Comparison of ENCODE assay signal across 12 cellular contexts in genomic region chr5:159021360-159022177, GRCh38.
DNase-seq lines count a peak whose midpoint lies in the region; ATAC-seq and TF ChIP-seq lines count a peak whose summit lies in the region.
"Had no signal": no experiment of that assay in that cellular context is flagged by ENCODE, and none has a peak within 500 bp of the region (broad histone marks: within the 10 kb centered on the region; RNA-seq: fewer than 3 reads in every experiment).

No MANE protein-coding gene starts in this region.

- H3K27ac Mint-ChIP-seq in nephron (peak overlapping the region; percentile 79 to 88 (median 79)), T-cell (no peak overlapping the region)
- H3K27ac Mint-ChIP-seq: CD4-positive, alpha-beta memory T cell; progenitor cell of endocrine pancreas had no signal

- H3K9me3 ChIP-seq in A673 (ENCODE audit: low read depth, low read length, poor library complexity, severe bottlenecking) (no peaks in the 10 kb centered on the region), colonic mucosa (no peaks in the 10 kb centered on the region), testis (no peaks in the 10 kb centered on the region)

- CTCF ChIA-PET in A673 (lab: Charles Lee) = no interaction called here
- CTCF ChIA-PET in T-cell (lab: Charles Lee) = interaction anchor here in 1 of 2 donors (0.6 kb wide), 1 partner anchor 326 kb away, joined by 7 read pairs; no protein-coding TSS in a partner anchor

- intact Hi-C loops in A673 (cut with micrococcal nuclease; ENCODE audit: unreplicated experiment) (loop anchor here (1.0 kb wide), 1 partner anchor 29 kb away; no protein-coding TSS in a partner anchor), colonic mucosa (cut with DNase I) (no loop called here), testis (cut with DNase I; ENCODE audit: low total_unique reads) (no loop called here)

- ATAC-seq in T-cell (replicated peaks in 1 of 4) = no peak
- no peak for ATAC-seq in GM21423 (IDR thresholded peaks at IDR 0.05; ENCODE audit: unreplicated experiment)

- peak overlapping the region; percentile 51 for H3K27ac ChIP-seq in A673 (ENCODE audit: low read depth, low read length, poor library complexity, severe bottlenecking)
- H3K27ac ChIP-seq in colonic mucosa = peak overlapping the region; percentile 17
- peak overlapping the region in 1 of 2 donors; percentile 9 for H3K27ac ChIP-seq in testis
- H3K27ac ChIP-seq: cardiac muscle cell had no signal

- H3K9ac ChIP-seq in colonic mucosa (ENCODE audit: low read depth in 2 of 2, low read length in 2 of 2) = no peak overlapping the region

- TF ChIP-seq POLR2A in testis (IDR thresholded peaks at IDR 0.05) = no peak

- H3K4me3 ChIP-seq in A673 (ENCODE audit: low read depth, low read length, poor library complexity, severe bottlenecking) (no peak overlapping the region), colonic mucosa (no peak overlapping the region), testis (no peak overlapping the region)
- H3K4me3 ChIP-seq: cardiac muscle cell had no signal

- H3K27me3 ChIP-seq in A673 (replicated peaks; ENCODE audit: insufficient read depth, low read depth, low read length, poor library complexity) (no peaks in the 10 kb centered on the region), colonic mucosa (no peaks in the 10 kb centered on the region), testis (no peaks in the 10 kb centered on the region)
- H3K27me3 ChIP-seq: cardiac muscle cell had no signal

- DNase-seq in A673 (ENCODE audit: low spot score) (peak; percentile 56), NCI-H128 (lab: John Stamatoyannopoulos, UW; ENCODE audit: unreplicated experiment) (peak; percentile 22), colonic mucosa (no peak), T-cell (no peak), testis (no peak)
- no peak for DNase-seq in stimulated activated CD4-positive, alpha-beta T cell treated with anti-CD3 and anti-CD28 coated beads, Interleukin-4, amount 100 ng/mL, for 4 hours
- DNase-seq: CD4-positive, alpha-beta memory T cell; SHP77 had no signal

- H3K9me3 Mint-ChIP-seq in nephron (no peaks in the 10 kb centered on the region), T-cell (no peaks in the 10 kb centered on the region)
- H3K9me3 Mint-ChIP-seq: CD4-positive, alpha-beta memory T cell had no signal

- H3K36me3 ChIP-seq in A673 (ENCODE audit: insufficient read depth, low read length, poor library complexity, severe bottlenecking) = no peaks in the 10 kb centered on the region
- no peaks in the 10 kb centered on the region for H3K36me3 ChIP-seq in colonic mucosa
- no peaks in the 10 kb centered on the region for H3K36me3 ChIP-seq in testis (ENCODE audit: low read depth, missing control alignments)
- H3K36me3 ChIP-seq: cardiac muscle cell had no signal

- H3K4me3 Mint-ChIP-seq in nephron (peak overlapping the region; percentile 46 to 60 (median 51)), T-cell (no peak overlapping the region)
- H3K4me3 Mint-ChIP-seq: CD4-positive, alpha-beta memory T cell had no signal

- no TSS peak for BruUV-seq in A673 (replicated peaks; lab: Mats Ljungman, UMichigan)

- POLR2A ChIA-PET in A673 (lab: Charles Lee; ENCODE audit: low non-redundant PET) (interaction anchor here (0.6 to 0.7 kb wide), 2 partner anchors 12 to 108 kb away, joined by 4 to 6 read pairs; no protein-coding TSS in a partner anchor), T-cell (lab: Charles Lee) (interaction anchor here in 1 of 2 donors (0.7 kb wide), 1 partner anchor 166 kb away, joined by 3 read pairs; no protein-coding TSS in a partner anchor)

- WGBS in testis, 2 donors = 42 to 48% methylated on average over 19 of the region's 19 CpGs

- no peak for TF ChIP-seq CTCF in A673 (conservative IDR thresholded peaks at IDR 0.05; ENCODE audit: low read depth, low read length)
- no peak for TF ChIP-seq CTCF in colonic mucosa (IDR thresholded peaks at IDR 0.05)
- TF ChIP-seq CTCF in nephron (IDR thresholded peaks at IDR 0.05; ENCODE audit: unreplicated experiment in 3 of 3) = no peak
- no peak for TF ChIP-seq CTCF in testis (IDR thresholded peaks at IDR 0.05)

- peaks cover 51% of the 10 kb centered on the region for H3K4me1 ChIP-seq in A673 (ENCODE audit: insufficient read depth, low read length, poor library complexity, severe bottlenecking)
- no peaks in the 10 kb centered on the region for H3K4me1 ChIP-seq in colonic mucosa
- peaks cover 19% of the 10 kb centered on the region for H3K4me1 ChIP-seq in testis

- H3K4me1 Mint-ChIP-seq in nephron (peaks cover 56% of the 10 kb centered on the region), T-cell (peaks cover 5 to 7% (median 6%) of the 10 kb centered on the region in 3 donors)

- H3K36me3 Mint-ChIP-seq in nephron (ENCODE audit: low read depth) = no peaks in the 10 kb centered on the region
- no peaks in the 10 kb centered on the region for H3K36me3 Mint-ChIP-seq in T-cell
- H3K36me3 Mint-ChIP-seq: CD4-positive, alpha-beta memory T cell had no signal

- H3K27me3 Mint-ChIP-seq in nephron (ENCODE audit: low read depth) (no peaks in the 10 kb centered on the region), T-cell (peaks cover 0 to 7% of the 10 kb centered on the region in 2 donors)

Comparison
In these comparisons a context has a peak if more than half of its experiments do, and no peak if none do; other contexts are left out.
1. DNase-seq: peak in A673 (single experiment) and NCI-H128 (single experiment); none in colonic mucosa (single experiment), T-cell (0 of 34), stimulated activated CD4-positive, alpha-beta T cell treated with anti-CD3 and anti-CD28 coated beads, Interleukin-4, amount 100 ng/mL, for 4 hours (0 of 2) and testis (single experiment).
2. H3K27ac Mint-ChIP-seq: peak in nephron (3 of 3); none in T-cell (0 of 2).
3. H3K4me3 Mint-ChIP-seq: peak in nephron (3 of 3); none in T-cell (0 of 3).